18 cellular contexts compared by ENCODE assay signal in the genomic region with DNA sequence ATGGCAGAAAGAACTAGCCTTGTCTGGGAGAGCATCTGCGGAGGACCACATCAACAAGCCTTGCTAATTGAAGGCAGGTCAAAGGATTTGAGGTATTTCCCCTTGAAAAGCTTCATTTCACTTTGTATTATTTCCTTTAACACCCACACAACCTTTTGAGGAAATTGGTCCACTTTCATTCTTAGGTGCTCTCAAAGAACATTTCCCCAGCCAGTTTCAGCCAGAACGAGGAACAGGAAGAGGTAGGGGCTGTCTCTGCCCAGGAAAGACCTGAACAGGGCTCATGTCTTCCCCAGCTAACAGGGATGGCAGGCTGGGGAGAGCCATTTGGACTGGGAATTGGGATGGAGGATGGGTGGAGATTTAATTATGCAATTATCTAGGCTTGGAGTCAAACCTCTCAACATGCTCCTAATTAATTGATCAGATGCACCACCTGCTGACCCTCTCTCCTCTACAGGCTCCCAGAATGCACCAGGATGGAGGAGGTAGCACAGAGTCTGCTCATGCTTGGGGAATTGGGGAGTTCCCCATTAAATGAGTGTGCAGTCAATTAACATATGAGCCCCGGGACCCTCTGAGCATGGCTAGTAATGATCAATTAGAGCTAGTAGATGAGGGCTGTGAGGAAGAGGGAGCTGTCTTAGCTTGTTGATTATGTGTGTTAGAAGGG.
A peak's percentile ranks its signal among the peaks of the same experiment; 100 is the strongest.
DNase-seq lines count a peak whose midpoint lies in the region; ATAC-seq, FAIRE-seq and TF ChIP-seq lines count a peak whose summit lies in the region.
"Had no signal": no experiment of that assay in that cellular context is flagged by ENCODE, and none has a peak within 500 bp of the region (broad histone marks: within the 10 kb centered on the region; RNA-seq: fewer than 3 reads in every experiment).

No MANE protein-coding gene starts in this region.

- H4K91ac ChIP-seq in H1 (replicated peaks; ENCODE audit: insufficient read length, low read length), result no peak overlapping the region

- H3K79me1 ChIP-seq in H1 (ENCODE audit: low read depth, low read length), result no peaks in the 10 kb centered on the region

- no peaks in the 10 kb centered on the region for H3K36me3 ChIP-seq in H1 (ENCODE audit: control insufficient read depth in 2 of 4, insufficient read depth in 4 of 4, low read length in 3 of 4)
- H3K36me3 ChIP-seq: SJCRH30 had no signal

- H4K8ac ChIP-seq in H1 (ENCODE audit: extremely low read depth, insufficient read depth, low read length), result no peak overlapping the region

- DNase-seq in GM12865 (ENCODE audit: low read depth) (peak; percentile 17), GM20000 (ENCODE audit: low spot score) (peak; percentile 6), H1 (ENCODE audit: low read depth in 1 of 2, low spot score in 2 of 2) (no peak), T-helper 17 cell (no peak), lower leg skin (ENCODE audit: low spot score in 2 of 2) (no peak)
- DNase-seq: DMS53, GDM1, H7, NCI-H1694 treated with DMSO at 0.1 percent for 48 hours, NCI-H774, SJCRH30, T-helper 1 cell had no signal

- H3K9me3 ChIP-seq in H1 (ENCODE audit: insufficient read depth in 2 of 2, low read depth in 1 of 2, low read length in 1 of 2) (no peaks in the 10 kb centered on the region), T-helper 17 cell (ENCODE audit: control insufficient read depth, low read length, poor library complexity, severe bottlenecking) (no peaks in the 10 kb centered on the region)
- H3K9me3 ChIP-seq: SJCRH30 had no signal

- no peaks in the 10 kb centered on the region for H3K23me2 ChIP-seq in H1 (ENCODE audit: low read depth, low read length)

- no peak overlapping the region for H2BK5ac ChIP-seq in H1 (ENCODE audit: low read depth, low read length)

- H3K9ac ChIP-seq in H1 (replicated peaks in 1 of 4; ENCODE audit: extremely low read depth in 1 of 4, low read depth in 3 of 4, low read length in 3 of 4), result no peak overlapping the region

- no peak overlapping the region for H2BK15ac ChIP-seq in H1 (ENCODE audit: low read length)

- TF ChIP-seq RAD21 in H1 (IDR thresholded peaks at IDR 0.05 in 1 of 2, conservative IDR thresholded peaks at IDR 0.05 in 1 of 2; ENCODE audit: low read depth in 2 of 2, low read length in 2 of 2), result no peak

- H3K56ac ChIP-seq in H1 (replicated peaks; ENCODE audit: insufficient read length, low read depth, low read length), result no peak overlapping the region

- peaks cover 6% of the 10 kb centered on the region for H3K9me3 Mint-ChIP-seq in stimulated activated memory B cell treated with anti-CD40 and anti-IgM and Interleukin-4, amounts not matched to agents 10 μg/mL and 1 μg/mL and 100 μg/mL, for 72 hours

- 81% methylated on average over 3 of the region's 3 CpGs; no CpG with 5 or more reads in 1 of the 2 experiments for WGBS in H1 (ENCODE audit: extremely low coverage in 1 of 2, insufficient coverage in 1 of 2, insufficient read length in 1 of 2, insufficient replicate concordance in 2 of 2, low coverage in 1 of 2, low lambda C conversion rate in 2 of 2, missing lambda C conversion rate in 1 of 2), 2 experiments
- 65 to 67% methylated on average over 3 of the region's 3 CpGs for WGBS in lower leg skin, 2 donors

- ATAC-seq in stimulated activated memory B cell treated with anti-CD40 and anti-IgM and Interleukin-4, amounts not matched to agents 10 μg/mL and 1 μg/mL and 100 μg/mL, for 72 hours, result peak; percentile 45
- ATAC-seq in T-helper 17 cell (no peak), GM19023 (IDR thresholded peaks at IDR 0.05; ENCODE audit: unreplicated experiment) (no peak)

- H3K36me3 Mint-ChIP-seq in stimulated activated memory B cell treated with anti-CD40 and anti-IgM and Interleukin-4, amounts not matched to agents 10 μg/mL and 1 μg/mL and 100 μg/mL, for 72 hours, result no peaks in the 10 kb centered on the region
- no peaks in the 10 kb centered on the region for H3K36me3 Mint-ChIP-seq in T-helper 17 cell (ENCODE audit: low read depth)
- H3K36me3 Mint-ChIP-seq: IgD-negative memory B cell had no signal

- H2BK12ac ChIP-seq in H1 (ENCODE audit: low read depth, low read length), result no peak overlapping the region

- no peak overlapping the region for H3K4me3 Mint-ChIP-seq in stimulated activated memory B cell treated with anti-CD40 and anti-IgM and Interleukin-4, amounts not matched to agents 10 μg/mL and 1 μg/mL and 100 μg/mL, for 72 hours
- H3K4me3 Mint-ChIP-seq in T-helper 17 cell, result no peak overlapping the region
- H3K4me3 Mint-ChIP-seq: IgD-negative memory B cell had no signal

- no peaks in the 10 kb centered on the region for H3K4me1 Mint-ChIP-seq in stimulated activated memory B cell treated with anti-CD40 and anti-IgM and Interleukin-4, amounts not matched to agents 10 μg/mL and 1 μg/mL and 100 μg/mL, for 72 hours
- no peaks in the 10 kb centered on the region for H3K4me1 Mint-ChIP-seq in T-helper 17 cell
- H3K4me1 Mint-ChIP-seq: IgD-negative memory B cell had no signal

- TF ChIP-seq CTCF in GM12865 (IDR thresholded peaks at IDR 0.05; ENCODE audit: insufficient read depth, low read depth, low read length, missing control alignments), result no peak
- no peak for TF ChIP-seq CTCF in GM20000 (IDR thresholded peaks at IDR 0.05; ENCODE audit: extremely low read depth, missing control alignments)
- no peak for TF ChIP-seq CTCF in H1 (IDR thresholded peaks at IDR 0.05; ENCODE audit: control extremely low read depth in 1 of 3, insufficient read depth in 1 of 3, low read depth in 1 of 3, low read length in 3 of 3)
- TF ChIP-seq CTCF in lower leg skin (IDR thresholded peaks at IDR 0.05), result no peak

- peaks cover 0 to 5% (median 3%) of the 10 kb centered on the region in 4 experiments; a peak in 3 of 7 replicates for H3K4me1 ChIP-seq in H1 (replicated peaks in 1 of 4; ENCODE audit: control insufficient read depth in 3 of 4, insufficient read depth in 4 of 4, low read length in 3 of 4)
- H3K4me1 ChIP-seq: SJCRH30 had no signal

- peaks cover 17% of the 10 kb centered on the region for H3K27me3 Mint-ChIP-seq in stimulated activated memory B cell treated with anti-CD40 and anti-IgM and Interleukin-4, amounts not matched to agents 10 μg/mL and 1 μg/mL and 100 μg/mL, for 72 hours
- peaks cover 5% of the 10 kb centered on the region for H3K27me3 Mint-ChIP-seq in T-helper 17 cell

- H4K20me1 ChIP-seq in H1 (replicated peaks in 1 of 2; ENCODE audit: control insufficient read depth in 1 of 2, insufficient read depth in 2 of 2, low read length in 2 of 2), result no peaks in the 10 kb centered on the region

- TF ChIP-seq EP300 in H1 (IDR thresholded peaks at IDR 0.05; ENCODE audit: borderline replicate concordance in 1 of 2, low read depth in 2 of 2, low read length in 2 of 2), result no peak

- H3K14ac ChIP-seq in H1 (ENCODE audit: insufficient read length), result no peak overlapping the region

- POLR2A ChIA-PET in H1 (lab: Charles Lee; ENCODE audit: partially characterized antibody), result interaction anchor here (0.6 kb wide), 1 partner anchor 190 kb away, joined by 3 read pairs; no protein-coding TSS in a partner anchor

- no peak overlapping the region for H3K4me3 ChIP-seq in GM12865 (ENCODE audit: low read depth, low read length)
- no peak overlapping the region for H3K4me3 ChIP-seq in H1 (ENCODE audit: extremely low read depth in 1 of 4, insufficient read depth in 2 of 4, low read depth in 3 of 4, low read length in 4 of 4)
- no peak overlapping the region for H3K4me3 ChIP-seq in lower leg skin (ENCODE audit: low read depth, poor library complexity, severe bottlenecking)
- H3K4me3 ChIP-seq: SJCRH30 had no signal

- no peak overlapping the region for H3K23ac ChIP-seq in H1 (ENCODE audit: insufficient read length)

- no peak overlapping the region for H3K4me2 ChIP-seq in H1 (ENCODE audit: insufficient read depth in 1 of 2, low read depth in 2 of 2, low read length in 2 of 2)

- no peaks in the 10 kb centered on the region for H3K27me3 ChIP-seq in H1 (replicated peaks in 1 of 4; ENCODE audit: control insufficient read depth in 3 of 4, extremely low read depth in 1 of 4, insufficient read depth in 3 of 4, low read length in 3 of 4)
- H3K27me3 ChIP-seq: SJCRH30 had no signal

- H3K4ac ChIP-seq in H1 (replicated peaks; ENCODE audit: insufficient read length, low read depth, low read length), result no peak overlapping the region

- H3K27ac Mint-ChIP-seq in stimulated activated memory B cell treated with anti-CD40 and anti-IgM and Interleukin-4, amounts not matched to agents 10 μg/mL and 1 μg/mL and 100 μg/mL, for 72 hours, result no peak overlapping the region
- H3K27ac Mint-ChIP-seq in T-helper 17 cell, result no peak overlapping the region
- H3K27ac Mint-ChIP-seq: IgD-negative memory B cell had no signal

- H2BK120ac ChIP-seq in H1 (replicated peaks; ENCODE audit: low read depth, low read length), result no peak overlapping the region

- FAIRE-seq in H1 (lab: Jason Lieb, UNC), result no peak
- FAIRE-seq: D721Med, RCC 7860 had no signal

- no peaks in the 10 kb centered on the region for H3K79me2 ChIP-seq in H1 (ENCODE audit: control insufficient read depth in 1 of 2, insufficient read depth in 2 of 2, low read length in 2 of 2)

- H2AK5ac ChIP-seq in H1 (ENCODE audit: low read depth, low read length), result no peak overlapping the region

- intact Hi-C loops in lower leg skin (cut with DNase I; ENCODE audit: low total_unique reads), result no loop called here

- no peak overlapping the region for H3K27ac ChIP-seq in H1 (ENCODE audit: low read depth, low read length)
- H3K27ac ChIP-seq: C4-2B, SJCRH30 had no signal

- H2BK20ac ChIP-seq in H1 (ENCODE audit: low read length), result no peak overlapping the region

- CTCF ChIA-PET in H1 (lab: Charles Lee; ENCODE audit: partially characterized antibody), result interaction anchor here (0.6 to 3.4 kb wide), 8 partner anchors 19 to 950 kb away, joined by 3 to 10 read pairs (median 4); no protein-coding TSS in a partner anchor

- H3K18ac ChIP-seq in H1 (ENCODE audit: extremely low read depth, low read length), result no peak overlapping the region

- TF ChIP-seq POLR2A in H1 (IDR thresholded peaks at IDR 0.05; ENCODE audit: control extremely low read depth in 1 of 2, low read depth in 2 of 2, low read length in 2 of 2), result no peak
- no peak for TF ChIP-seq POLR2A in lower leg skin (IDR thresholded peaks at IDR 0.05)

- peak overlapping the region; percentile 30; the same call in 1 of the 2 replicates for H2AFZ ChIP-seq in H1 (ENCODE audit: low read length)

- no peak overlapping the region for H4K5ac ChIP-seq in H1 (ENCODE audit: insufficient read length, low read depth, low read length)

TF ChIP-seq in H1, 55 proteins besides CTCF, POLR2A, EP300 and RAD21 (continues in another document):
- TF ChIP-seq KDM5A (IDR thresholded peaks at IDR 0.05; ENCODE audit: low read length) (no peak), KDM4A (IDR thresholded peaks at IDR 0.05; ENCODE audit: low read depth, low read length, severe bottlenecking) (no peak), SAP30 (IDR thresholded peaks at IDR 0.05; ENCODE audit: insufficient read depth, insufficient replicate concordance, low read length) (no peak), CHD1 (IDR thresholded peaks at IDR 0.05; ENCODE audit: low read depth, low read length) (no peak), RXRA (IDR thresholded peaks at IDR 0.05; ENCODE audit: insufficient read depth, low read depth, low read length) (no peak), CTBP2 (IDR thresholded peaks at IDR 0.05; ENCODE audit: borderline replicate concordance, insufficient read depth, insufficient read length, low read length) (no peak), ASH2L (IDR thresholded peaks at IDR 0.05; ENCODE audit: low read length) (no peak), RFX5 (IDR thresholded peaks at IDR 0.05; ENCODE audit: borderline replicate concordance, low read depth, low read length) (no peak)

Comparison
In these comparisons a context has a peak if more than half of its experiments do, and no peak if none do; other contexts are left out.
1. DNase-seq: peak in GM12865 (single experiment) and GM20000 (single experiment); none in H1 (0 of 2), T-helper 17 cell (0 of 3) and lower leg skin (0 of 2).